12 cellular contexts compared by ENCODE assay signal in genomic region chr4:59535541-59535940, GRCh38.
"Had no signal": no experiment of that assay in that cellular context is flagged by ENCODE, and none has a peak within 500 bp of the region (broad histone marks: within the 10 kb centered on the region; RNA-seq: fewer than 3 reads in every experiment).

No MANE protein-coding gene starts in this region.

- H3K4me1 ChIP-seq: esophagus muscularis mucosa, heart left ventricle, left lung, upper lobe of left lung had no signal

- H3K27ac ChIP-seq: esophagus muscularis mucosa, heart left ventricle, left lung, upper lobe of left lung, VCaP had no signal

- H3K4me3 ChIP-seq: esophagus muscularis mucosa, heart left ventricle, left lung, upper lobe of left lung had no signal

- H3K36me3 ChIP-seq: esophagus muscularis mucosa, heart left ventricle, left lung, upper lobe of left lung had no signal

- ATAC-seq: activated CD4-positive, alpha-beta T cell treated with anti-CD3 and anti-CD28 coated beads for 36 hours; heart left ventricle; left lung; sciatic nerve had no signal

- DNase-seq: activated CD4-positive, alpha-beta memory T cell treated with anti-CD3 and anti-CD28 coated beads, Interleukin-2, amount 10 ng/mL, durations not matched to agents 7 days and 5 days; activated CD4-positive, alpha-beta T cell treated with anti-CD3 and anti-CD28 coated beads for 36 hours; activated CD8-positive, alpha-beta memory T cell treated with anti-CD3 and anti-CD28 coated beads, Interleukin-2, amount 50 U/mL, for 48 hours; activated naive CD4-positive, alpha-beta T cell; heart left ventricle; left lung; stimulated activated CD4-positive, alpha-beta T cell treated with anti-CD3 and anti-CD28 coated beads, Interleukin-12 subunit alpha, Interleukin-12 subunit beta, amount 100 ng/mL, for 4 hours; stimulated activated naive CD4-positive, alpha-beta T cell; upper lobe of left lung had no signal

- H3K27me3 ChIP-seq: esophagus muscularis mucosa, heart left ventricle, left lung, upper lobe of left lung had no signal

- H3K9me3 ChIP-seq: esophagus muscularis mucosa, heart left ventricle, upper lobe of left lung had no signal
